ENCODE assay signal across 8 cellular contexts in the genomic region with DNA sequence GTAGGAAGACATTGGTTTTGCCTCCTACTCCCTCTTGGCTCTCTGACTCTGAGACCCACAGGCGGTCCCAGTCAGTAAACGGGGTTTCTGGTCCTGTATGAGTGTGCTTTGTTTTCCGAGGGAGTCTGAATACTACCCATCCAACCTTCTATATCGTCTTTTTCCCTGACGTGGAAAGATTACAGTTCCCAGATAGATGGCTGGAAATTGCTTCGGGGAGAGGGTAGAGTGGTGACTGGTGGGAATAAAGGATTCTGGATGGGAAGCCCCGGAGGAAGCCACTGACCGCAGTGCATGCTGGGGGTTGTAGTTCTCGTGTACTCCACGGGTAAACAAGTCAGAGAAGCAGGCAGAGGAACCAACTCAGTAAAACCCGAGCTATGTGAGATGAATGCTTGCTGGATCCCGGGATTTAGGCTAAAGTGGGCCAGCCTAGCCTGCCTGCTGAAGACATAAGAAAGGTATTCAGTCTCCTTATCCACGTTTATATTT.
A peak's percentile ranks its signal among the peaks of the same experiment; 100 is the strongest.
DNase-seq lines count a peak whose midpoint lies in the region; ATAC-seq and TF ChIP-seq lines count a peak whose summit lies in the region.

No MANE protein-coding gene starts in this region.

- DNase-seq in Calu3 = peak; percentile 81
- DNase-seq in NAMALWA (ENCODE audit: low spot score) = peak; percentile 58
- peak; percentile 6 for DNase-seq in T-helper 22 cell (ENCODE audit: low read depth)
- peak; percentile 78 for DNase-seq in iPS DF 19.7 (ENCODE audit: low read depth, low spot score)
- DNase-seq in retinal pigment epithelial cell (ENCODE audit: low read depth) = no peak
- no peak for DNase-seq in NCI-H2196 treated with DMSO at 0.1 percent for 48 hours (lab: John Stamatoyannopoulos, UW; ENCODE audit: unreplicated experiment)

- TF ChIP-seq CTCF in Calu3 (IDR thresholded peaks at IDR 0.05; ENCODE audit: unreplicated experiment) (no peak), brain (conservative IDR thresholded peaks at IDR 0.05) (no peak), retinal pigment epithelial cell (conservative IDR thresholded peaks at IDR 0.05; ENCODE audit: low read depth, low read length) (no peak)

- no TSS peak for BruUV-seq in Calu3 (replicated peaks; lab: Mats Ljungman, UMichigan)

- H3K4me1 Mint-ChIP-seq in Calu3 (ENCODE audit: low read depth, unreplicated experiment) (peaks cover 16% of the 10 kb centered on the region), brain (peaks cover 29% of the 10 kb centered on the region)

- intact Hi-C loops in Calu3 (cut with micrococcal nuclease; ENCODE audit: unreplicated experiment) = no loop called here

- peak; percentile 73 for ATAC-seq in GM21576 (IDR thresholded peaks at IDR 0.05; ENCODE audit: unreplicated experiment)

- H3K27me3 Mint-ChIP-seq in Calu3 (ENCODE audit: unreplicated experiment) = no peaks in the 10 kb centered on the region
- H3K27me3 Mint-ChIP-seq in brain = no peaks in the 10 kb centered on the region

- H3K4me3 Mint-ChIP-seq in Calu3 (ENCODE audit: low read depth, unreplicated experiment) (peak overlapping the region; percentile 59), brain (peak overlapping the region; percentile 79 to 86 (median 80))

- H3K9me3 Mint-ChIP-seq in Calu3 (ENCODE audit: low read depth, unreplicated experiment) (no peaks in the 10 kb centered on the region), brain (no peaks in the 10 kb centered on the region)

- H3K36me3 Mint-ChIP-seq in Calu3 (ENCODE audit: insufficient read depth, unreplicated experiment) = no peaks in the 10 kb centered on the region
- no peaks in the 10 kb centered on the region for H3K36me3 Mint-ChIP-seq in brain

- peak overlapping the region; percentile 66 for H3K4me3 ChIP-seq in retinal pigment epithelial cell (ENCODE audit: low read length)

- CTCF ChIA-PET in Calu3 (lab: Charles Lee) = no interaction called here

- H3K27ac Mint-ChIP-seq in Calu3 (ENCODE audit: unreplicated experiment) (no peak overlapping the region), brain (peak overlapping the region; percentile 72 to 93 (median 92))

Comparison
In these comparisons a context has a peak if more than half of its experiments do, and no peak if none do; other contexts are left out.
1. DNase-seq: peak in Calu3 (single experiment), NAMALWA (single experiment), T-helper 22 cell (single experiment) and iPS DF 19.7 (single experiment); none in retinal pigment epithelial cell (single experiment) and NCI-H2196 treated with DMSO at 0.1 percent for 48 hours (single experiment).